ENCODE assay signal across 8 cellular contexts in genomic region chr16:2223375-2224182, GRCh38. TPM values are rescaled to one million over a fixed set of nuclear protein-coding genes. Genes with fewer than 3 reads are reported as not detected.
DNase-seq lines count a peak whose midpoint lies in the region; ATAC-seq and TF ChIP-seq lines count a peak whose summit lies in the region.

Gene E4F1 (plus strand): TSS chr16:2223591. CDS start chr16:2223614, 23 bp downstream.

- H3K4me3 ChIP-seq in GM06990 (replicated peaks; ENCODE audit: low read depth, low read length): peak within 1 kb of the TSS; percentile 78
- peak within 1 kb of the TSS; percentile 87 to 90 for H3K4me3 ChIP-seq in testis

- peaks cover 6% of the 10 kb centered on the region for H3K36me3 ChIP-seq in GM06990 (ENCODE audit: control insufficient read depth, insufficient read depth, low read length)
- no peaks in the 10 kb centered on the region for H3K36me3 ChIP-seq in testis (ENCODE audit: low read depth, missing control alignments)

- TF ChIP-seq POLR2A in testis (IDR thresholded peaks at IDR 0.05): peak; percentile 28

- intact Hi-C loops in testis (cut with DNase I; ENCODE audit: low total_unique reads): no loop called here

- WGBS in testis, 2 donors: 0% methylated on average over 24 to 83 of the region's 83 CpGs

- H3K9me3 Mint-ChIP-seq in activated naive CD4-positive, alpha-beta T cell treated with anti-CD3 and anti-CD28 coated beads, Interleukin-2, amount 50 U/mL, for 72 hours: no peaks in the 10 kb centered on the region

- no peaks in the 10 kb centered on the region for H3K9me3 ChIP-seq in testis

- peaks cover 19% of the 10 kb centered on the region for H3K4me1 ChIP-seq in testis

- ATAC-seq in HG02588 (IDR thresholded peaks at IDR 0.05; ENCODE audit: unreplicated experiment) (peak; percentile 90), omental fat pad (ENCODE audit: low FRiP score) (peak; percentile 99)
- ATAC-seq in activated naive CD4-positive, alpha-beta T cell treated with anti-CD3 and anti-CD28 coated beads, Interleukin-2, amount 50 U/mL, for 72 hours: peak; percentile 98 to 99

- peak within 1 kb of the TSS; percentile 75 to 84 for H3K27ac ChIP-seq in testis

- TF ChIP-seq CTCF in GM06990 (IDR thresholded peaks at IDR 0.05; ENCODE audit: insufficient read depth, low read length, poor library complexity, severe bottlenecking) (no peak), omental fat pad (IDR thresholded peaks at IDR 0.05) (no peak), testis (IDR thresholded peaks at IDR 0.05) (no peak)

- H3K27me3 ChIP-seq in GM06990 (replicated peaks; ENCODE audit: control insufficient read depth, insufficient read depth, low read length) (no peaks in the 10 kb centered on the region), testis (no peaks in the 10 kb centered on the region)

- no peaks in the 10 kb centered on the region for H3K36me3 Mint-ChIP-seq in activated naive CD4-positive, alpha-beta T cell treated with anti-CD3 and anti-CD28 coated beads, Interleukin-2, amount 50 U/mL, for 72 hours

- H3K27ac Mint-ChIP-seq in activated naive CD4-positive, alpha-beta T cell treated with anti-CD3 and anti-CD28 coated beads, Interleukin-2, amount 50 U/mL, for 72 hours: peak within 1 kb of the TSS; percentile 80 to 81

- DNase-seq in GM06990 (ENCODE audit: extremely low read depth, insufficient read length) (peak; percentile 100), NCI-H1092 (lab: John Stamatoyannopoulos, UW) (peak; percentile 99), SKM-1 (lab: John Stamatoyannopoulos, UW; ENCODE audit: unreplicated experiment) (peak; percentile 99), glomerular endothelial cell (ENCODE audit: extremely low read depth, low read depth, low spot score) (peak; percentile 84), omental fat pad (ENCODE audit: low spot score) (peak; percentile 95), testis (peak; percentile 100)
- peak; percentile 99 for DNase-seq in activated naive CD4-positive, alpha-beta T cell treated with anti-CD3 and anti-CD28 coated beads, Interleukin-2, amount 50 U/mL, for 72 hours (ENCODE audit: low spot score in 2 of 2)

RNA-seq across cellular contexts. Expression of gene E4F1, which starts in this region (rescaled TPM):
- total RNA-seq in activated naive CD4-positive, alpha-beta T cell treated with anti-CD3 and anti-CD28 coated beads, Interleukin-2, amount 50 U/mL, for 72 hours: 10 to 100 TPM; 19.0 to 22.5 TPM
- total RNA-seq in glomerular endothelial cell: 35.1 and 37.5 TPM in 2 replicates
- total RNA-seq in omental fat pad: 10 to 100 TPM; 18.3 to 39.6 (median 25.7) TPM
- 10 to 100 TPM; 57.4 to 69.4 TPM for total RNA-seq in testis
- polyA plus RNA-seq in testis (ENCODE audit: insufficient read depth, low read depth, low replicate concordance): 20.0 TPM

Comparison
In these comparisons a context has a peak if more than half of its experiments do, and no peak if none do; other contexts are left out.
1. Peak in every context shown above with its lines: DNase-seq, ATAC-seq, H3K4me3 ChIP-seq and H3K27ac ChIP-seq.